Comparison of ENCODE assay signal across 26 cellular contexts in the genomic region with DNA sequence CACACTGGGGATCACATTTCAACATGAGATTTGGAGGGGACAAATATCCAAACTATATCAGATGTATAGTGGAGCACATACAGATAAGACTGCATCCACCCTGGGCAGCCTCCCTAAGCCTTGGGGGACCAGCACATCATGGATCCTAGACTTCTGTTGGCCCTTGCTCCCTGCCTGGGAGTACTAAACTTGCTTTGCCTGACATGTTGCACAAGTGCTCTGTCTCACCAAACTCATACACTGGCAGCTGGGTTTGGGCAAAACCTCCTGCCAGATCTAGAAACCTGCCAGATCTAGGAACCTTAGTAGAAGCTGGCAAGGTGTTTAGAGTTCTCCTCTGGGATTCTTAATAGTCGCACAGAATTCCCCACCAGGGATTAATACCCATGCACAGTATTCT. TPM values are rescaled to one million over a fixed set of nuclear protein-coding genes. Genes with fewer than 3 reads are reported as not detected.
A peak's percentile ranks its signal among the peaks of the same experiment; 100 is the strongest.
DNase-seq lines count a peak whose midpoint lies in the region; ATAC-seq, FAIRE-seq and TF ChIP-seq lines count a peak whose summit lies in the region.
"Had no signal": no experiment of that assay in that cellular context is flagged by ENCODE, and none has a peak within 500 bp of the region (broad histone marks: within the 10 kb centered on the region; RNA-seq: fewer than 3 reads in every experiment).

No MANE protein-coding gene starts in this region.

- no TSS peak for BruUV-seq in HepG2 (replicated peaks; lab: Mats Ljungman, UMichigan)

- POLR2A ChIA-PET in HepG2 (lab: Yijun Ruan, JAX), result no interaction called here

- TF ChIP-seq RAD21 in liver (IDR thresholded peaks at IDR 0.05), result no peak
- no peak for TF ChIP-seq RAD21 in HepG2 (CRISPR knock-in tag; IDR thresholded peaks at IDR 0.05)

- H3K27me3 ChIP-seq in liver (ENCODE audit: control insufficient read depth in 4 of 4, insufficient read depth in 4 of 4, low read length in 3 of 4) (no peaks in the 10 kb centered on the region), HepG2 (ENCODE audit: control insufficient read depth in 1 of 2, insufficient read depth in 2 of 2, low read length in 2 of 2) (no peaks in the 10 kb centered on the region), right lobe of liver (no peaks in the 10 kb centered on the region), testis (no peaks in the 10 kb centered on the region), ascending aorta (no peaks in the 10 kb centered on the region)
- H3K27me3 ChIP-seq: BE2C, BLaER1 had no signal

- no peaks in the 10 kb centered on the region for H3K79me2 ChIP-seq in HepG2 (ENCODE audit: insufficient read depth, low read length)

- H4K20me1 ChIP-seq in HepG2 (ENCODE audit: insufficient read depth, low read length), result no peaks in the 10 kb centered on the region
- H4K20me1 ChIP-seq: BLaER1 had no signal

- CTCF ChIA-PET in HepG2 (lab: Yijun Ruan, JAX; ENCODE audit: low intra/inter-chr PET ratio, low total read pairs), result no interaction called here

- TF ChIP-seq POLR2A in HepG2 (IDR thresholded peaks at IDR 0.05; ENCODE audit: insufficient read depth in 1 of 2, low read depth in 2 of 2, low read length in 2 of 2) (no peak), right lobe of liver (IDR thresholded peaks at IDR 0.05) (no peak), testis (IDR thresholded peaks at IDR 0.05) (no peak)

- H3K27ac ChIP-seq in liver (ENCODE audit: low read depth in 1 of 2, low read length in 2 of 2) (peak overlapping the region in 1 of 2 donors; percentile 71), HepG2 (ENCODE audit: extremely low read length, insufficient read depth, low read length) (no peak overlapping the region), right lobe of liver (peak overlapping the region in 1 of 3 donors; percentile 50), testis (peak overlapping the region; percentile 62 to 63), ascending aorta (no peak overlapping the region)
- H3K27ac ChIP-seq: BLaER1 had no signal

- H3K4me1 ChIP-seq in liver (ENCODE audit: control insufficient read depth in 4 of 4, insufficient read depth in 4 of 4, low read length in 3 of 4) (peaks cover 15 to 73% (median 62%) of the 10 kb centered on the region in 4 donors), HepG2 (ENCODE audit: insufficient read depth, low read length) (peaks cover 49% of the 10 kb centered on the region), right lobe of liver (peaks cover 0 to 70% (median 27%) of the 10 kb centered on the region in 4 donors), testis (peaks cover 4% of the 10 kb centered on the region), ascending aorta (peaks cover 5% of the 10 kb centered on the region in 2 donors)
- H3K4me1 ChIP-seq: BE2C, BLaER1 had no signal

- DNase-seq in HepG2 (ENCODE audit: low spot score) (no peak), right lobe of liver (peak in 1 of 3 donors; percentile 74), testis (no peak), ascending aorta (ENCODE audit: low spot score in 2 of 2) (no peak)
- DNase-seq: 8988T; ACHN; BE2C; C1 segment of cervical spinal cord; CD4-positive, alpha-beta memory T cell; CD4-positive, CD25-positive, alpha-beta regulatory T cell; CD8-positive, alpha-beta memory T cell; COR-L47; DMS 273 treated with DMSO at 0.1 percent for 48 hours; DMS153; DMS53; DMS79; DND-41; EL; GDM1 had no signal

- H3K4me3 ChIP-seq in liver (ENCODE audit: low read depth in 1 of 3, low read length in 3 of 3) (no peak overlapping the region), HepG2 (replicated peaks in 1 of 3; ENCODE audit: insufficient read depth in 1 of 3, low read depth in 2 of 3, low read length in 3 of 3) (no peak overlapping the region), right lobe of liver (no peak overlapping the region), testis (no peak overlapping the region), ascending aorta (no peak overlapping the region)
- H3K4me3 ChIP-seq: BLaER1, GM12878 had no signal

- TF ChIP-seq CTCF in liver (IDR thresholded peaks at IDR 0.05; ENCODE audit: low read depth, low read length, missing input control) (no peak), HepG2 (CRISPR knock-in tag; IDR thresholded peaks at IDR 0.05) (no peak), right lobe of liver (IDR thresholded peaks at IDR 0.05) (no peak), testis (IDR thresholded peaks at IDR 0.05) (no peak), ascending aorta (IDR thresholded peaks at IDR 0.05) (no peak)

- ATAC-seq in HepG2 (no peak), right lobe of liver (peak; percentile 19 to 56 (median 46)), HG03108 (IDR thresholded peaks at IDR 0.05; ENCODE audit: unreplicated experiment) (no peak)
- ATAC-seq: GM12878 had no signal

- H3K9ac ChIP-seq in liver (ENCODE audit: low read depth in 1 of 2, low read length in 2 of 2) (no peak overlapping the region), HepG2 (ENCODE audit: insufficient read depth, low read depth, low read length) (no peak overlapping the region)
- H3K9ac ChIP-seq: BLaER1 had no signal

- in situ Hi-C loops in HepG2 (cut with HindIII; ENCODE audit: extremely low pct_ligation_motif_present, low pct_unique_long_range_greater_than_20kb), result no loop called here

- 44% methylated on average over 1 of the region's 1 CpG for WGBS in liver
- 95% methylated on average over 1 of the region's 1 CpG for WGBS in HepG2 (ENCODE audit: low lambda C conversion rate)
- WGBS in right lobe of liver (ENCODE audit: insufficient coverage, low coverage, low lambda C conversion rate, missing lambda C conversion rate), result 22% methylated on average over 1 of the region's 1 CpG
- WGBS in testis, 2 donors, result 90% methylated on average over 1 of the region's 1 CpG; no CpG with 5 or more reads in 1 of the 2 donors

- no peak overlapping the region for H3K4me2 ChIP-seq in HepG2 (ENCODE audit: low read depth, low read length)
- H3K4me2 ChIP-seq: BLaER1 had no signal

- no peak overlapping the region for H2AFZ ChIP-seq in HepG2 (ENCODE audit: low read length)

- H3K36me3 ChIP-seq in liver (ENCODE audit: control insufficient read depth in 4 of 4, insufficient read depth in 3 of 4, low read depth in 1 of 4, low read length in 3 of 4), result peaks cover 0 to 4% (median 0%) of the 10 kb centered on the region in 4 donors
- no peaks in the 10 kb centered on the region for H3K36me3 ChIP-seq in HepG2 (replicated peaks in 1 of 2; ENCODE audit: control insufficient read depth in 1 of 2, insufficient read depth in 2 of 2, low read length in 2 of 2)
- no peaks in the 10 kb centered on the region for H3K36me3 ChIP-seq in right lobe of liver
- no peaks in the 10 kb centered on the region for H3K36me3 ChIP-seq in testis (ENCODE audit: low read depth, missing control alignments)
- H3K36me3 ChIP-seq in ascending aorta, result peaks cover 0 to 8% of the 10 kb centered on the region in 2 donors
- H3K36me3 ChIP-seq: BE2C had no signal

- intact Hi-C loops in HepG2 (cut with micrococcal nuclease; ENCODE audit: unreplicated experiment), result no loop called here
- intact Hi-C loops in right lobe of liver (cut with DNase I), result no loop called here
- intact Hi-C loops in testis (cut with DNase I; ENCODE audit: low total_unique reads), result no loop called here
- intact Hi-C loops in ascending aorta (cut with DNase I), result loop anchor here (10.0 kb wide), 1 partner anchor 300 kb away; the partner anchor contains the start of gene DHRS2

- no peak for FAIRE-seq in HepG2 (lab: Jason Lieb, UNC)
- FAIRE-seq: A204.1, GM12878, GM12892, GM18507 had no signal

- no peak for TF ChIP-seq EP300 in HepG2 (IDR thresholded peaks at IDR 0.05; ENCODE audit: low read depth in 2 of 2, low read length in 2 of 2)
- no peak for TF ChIP-seq EP300 in HepG2 (CRISPR knock-in tag; IDR thresholded peaks at IDR 0.05; ENCODE audit: borderline replicate concordance)

- H3K9me3 ChIP-seq in liver (ENCODE audit: control insufficient read depth in 4 of 4, low read length in 3 of 4) (no peaks in the 10 kb centered on the region), HepG2 (ENCODE audit: low read length) (no peaks in the 10 kb centered on the region), right lobe of liver (no peaks in the 10 kb centered on the region), testis (no peaks in the 10 kb centered on the region), ascending aorta (no peaks in the 10 kb centered on the region)
- H3K9me3 ChIP-seq: BE2C, BLaER1 had no signal

RNA-seq across cellular contexts. Expression of gene DHRS4, which starts 18.4 kb away (rescaled TPM):
- 10 to 100 TPM; 53.6 to 57.7 TPM for total RNA-seq in liver
- 10 to 100 TPM; 65.3 to 70.2 TPM for polyA plus RNA-seq in liver
- total RNA-seq in HepG2 (2016; rRNA removed; fragmentation: Illumina TruSeq; extraction: Trizol), result 45.1 and 49.4 TPM in 2 replicates
- total RNA-seq in HepG2 (2016; cell fraction: cytosol; rRNA removed; fragmentation: Illumina TruSeq; extraction: Trizol; ENCODE audit: low read depth), result 15.8 and 17.4 TPM in 2 replicates
- total RNA-seq in HepG2 (2016; cell fraction: insoluble cytoplasmic fraction; rRNA removed; fragmentation: Illumina TruSeq; extraction: Trizol), result 42.9 and 43.7 TPM in 2 replicates
- 15.2 and 18.0 TPM in 2 replicates for total RNA-seq in HepG2 (2016; cell fraction: membrane; rRNA removed; fragmentation: Illumina TruSeq; extraction: Trizol)
- total RNA-seq in HepG2 (2016; cell fraction: nucleus; rRNA removed; fragmentation: Illumina TruSeq; extraction: Trizol), result 19.7 and 22.2 TPM in 2 replicates
- polyA plus RNA-seq in HepG2 (2011; rRNA removed), result 23.9 and 25.0 TPM in 2 replicates
- polyA plus RNA-seq in HepG2 (2011; cell fraction: cytosol; rRNA removed), result 35.5 and 38.0 TPM in 2 replicates
- polyA plus RNA-seq in HepG2 (2011; cell fraction: nucleus; rRNA removed), result 29.3 and 34.3 TPM in 2 replicates
- 33.9 and 38.4 TPM in 2 replicates for polyA plus RNA-seq in HepG2 (2012)
- polyA plus RNA-seq in HepG2 (2016; cell fraction: cytosol; fragmentation: Illumina TruSeq; extraction: Trizol; ENCODE audit: low read depth), result 13.9 and 14.7 TPM in 2 replicates
- 59.7 and 60.2 TPM in 2 replicates for polyA plus RNA-seq in HepG2 (2016; cell fraction: insoluble cytoplasmic fraction; fragmentation: Illumina TruSeq; extraction: Trizol; ENCODE audit: low read depth)
- 15.8 and 16.6 TPM in 2 replicates for polyA plus RNA-seq in HepG2 (2016; cell fraction: membrane; fragmentation: Illumina TruSeq; extraction: Trizol; ENCODE audit: low read depth)
- 35.6 and 46.5 TPM in 2 replicates for polyA plus RNA-seq in HepG2 (2016; cell fraction: nucleus; fragmentation: Illumina TruSeq; extraction: Trizol; ENCODE audit: insufficient read depth, low read depth)
- 19.9 and 41.3 TPM in 2 replicates for polyA minus RNA-seq in HepG2 (2011; rRNA and poly(A)+ RNA removed; ENCODE audit: low replicate concordance)
- 10.0 and 12.1 TPM in 2 replicates for polyA minus RNA-seq in HepG2 (2011; cell fraction: cytosol; rRNA and poly(A)+ RNA removed)
- 9.8 and 13.7 TPM in 2 replicates for polyA minus RNA-seq in HepG2 (2011; cell fraction: nucleus; rRNA and poly(A)+ RNA removed)
- total RNA-seq in right lobe of liver, result 10 to 100 TPM; 30.5 to 82.5 (median 45.1) TPM
- 10 to 100 TPM; 33.6 to 41.8 TPM for total RNA-seq in testis
- 26.0 TPM for polyA plus RNA-seq in testis (ENCODE audit: insufficient read depth, low read depth, low replicate concordance)
- total RNA-seq in ascending aorta, result 9.8 TPM

RNA-seq across cellular contexts. Expression of gene DHRS4L2, which starts 53.6 kb away (rescaled TPM):
- total RNA-seq in liver (10 to 100 TPM; 16.7 to 56.8 TPM), HepG2 (2016; rRNA removed; fragmentation: Illumina TruSeq; extraction: Trizol) (38.2 and 40.0 TPM in 2 replicates), right lobe of liver (10 to 100 TPM; 17.7 to 53.6 (median 32.3) TPM), testis (10 to 100 TPM; 15.7 to 23.4 TPM), ascending aorta (31.5 TPM)
- polyA plus RNA-seq in liver (10 to 100 TPM; 40.8 to 47.2 TPM), HepG2 (2011; rRNA removed) (24.7 and 24.8 TPM in 2 replicates), testis (ENCODE audit: insufficient read depth, low read depth, low replicate concordance) (22.4 TPM)
- 10.7 and 12.6 TPM in 2 replicates for total RNA-seq in HepG2 (2016; cell fraction: cytosol; rRNA removed; fragmentation: Illumina TruSeq; extraction: Trizol; ENCODE audit: low read depth)
- total RNA-seq in HepG2 (2016; cell fraction: insoluble cytoplasmic fraction; rRNA removed; fragmentation: Illumina TruSeq; extraction: Trizol), result 37.5 and 39.4 TPM in 2 replicates
- total RNA-seq in HepG2 (2016; cell fraction: membrane; rRNA removed; fragmentation: Illumina TruSeq; extraction: Trizol), result 19.6 and 20.4 TPM in 2 replicates
- total RNA-seq in HepG2 (2016; cell fraction: nucleus; rRNA removed; fragmentation: Illumina TruSeq; extraction: Trizol), result 18.4 and 18.8 TPM in 2 replicates
- polyA plus RNA-seq in HepG2 (2011; cell fraction: cytosol; rRNA removed), result 15.5 and 22.3 TPM in 2 replicates
- polyA plus RNA-seq in HepG2 (2011; cell fraction: nucleus; rRNA removed), result 19.3 and 24.1 TPM in 2 replicates
- 25.5 and 32.5 TPM in 2 replicates for polyA plus RNA-seq in HepG2 (2012)
- 12.3 and 12.4 TPM in 2 replicates for polyA plus RNA-seq in HepG2 (2016; cell fraction: cytosol; fragmentation: Illumina TruSeq; extraction: Trizol; ENCODE audit: low read depth)
- polyA plus RNA-seq in HepG2 (2016; cell fraction: insoluble cytoplasmic fraction; fragmentation: Illumina TruSeq; extraction: Trizol; ENCODE audit: low read depth), result 50.1 and 54.3 TPM in 2 replicates
- 19.3 and 20.8 TPM in 2 replicates for polyA plus RNA-seq in HepG2 (2016; cell fraction: membrane; fragmentation: Illumina TruSeq; extraction: Trizol; ENCODE audit: low read depth)
- 39.6 and 44.6 TPM in 2 replicates for polyA plus RNA-seq in HepG2 (2016; cell fraction: nucleus; fragmentation: Illumina TruSeq; extraction: Trizol; ENCODE audit: insufficient read depth, low read depth)
- 7.3 and 27.3 TPM in 2 replicates for polyA minus RNA-seq in HepG2 (2011; rRNA and poly(A)+ RNA removed; ENCODE audit: low replicate concordance)
- 10.4 and 11.1 TPM in 2 replicates for polyA minus RNA-seq in HepG2 (2011; cell fraction: cytosol; rRNA and poly(A)+ RNA removed)
- 10.9 and 11.7 TPM in 2 replicates for polyA minus RNA-seq in HepG2 (2011; cell fraction: nucleus; rRNA and poly(A)+ RNA removed)

Comparison
In these comparisons a context has a peak if more than half of its experiments do, and no peak if none do; other contexts are left out.
1. ATAC-seq: peak in right lobe of liver (4 of 4); none in HepG2 (single experiment) and HG03108 (single experiment).
2. H3K27ac ChIP-seq: peak in testis (2 of 2); none in HepG2 (single experiment) and ascending aorta (0 of 2).